8 cellular contexts compared by ENCODE assay signal in the genomic region with DNA sequence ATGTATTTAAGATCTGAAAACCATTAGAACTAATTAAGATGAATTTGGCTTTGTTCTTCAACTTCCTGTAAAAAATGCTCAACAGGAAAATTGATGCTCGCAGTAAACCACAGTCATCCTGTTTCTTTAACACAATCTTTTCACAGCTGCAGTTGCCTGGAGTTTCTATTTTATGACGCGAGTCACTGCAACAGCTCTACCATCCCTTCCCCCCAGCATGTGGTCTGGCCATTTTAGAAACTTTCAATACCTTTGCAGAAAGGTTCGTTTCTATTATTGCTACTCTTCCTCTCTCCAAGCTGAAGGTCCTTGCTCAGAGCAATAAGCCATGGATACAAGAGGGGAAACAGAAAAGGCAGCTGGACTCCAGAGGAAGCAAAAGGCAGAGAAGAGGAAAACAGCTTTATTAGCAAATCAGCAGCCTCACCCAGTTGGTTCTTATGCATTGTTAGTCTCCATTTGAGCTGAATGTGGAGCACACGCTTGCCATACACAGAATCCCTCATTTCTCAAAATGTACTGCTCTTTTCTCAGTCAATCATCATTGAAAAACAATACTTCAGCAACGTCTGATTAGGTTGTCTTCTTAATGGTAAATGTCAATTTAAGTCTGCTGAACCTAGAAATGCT. TPM values are rescaled to one million over a fixed set of nuclear protein-coding genes. Genes with fewer than 3 reads are reported as not detected.
DNase-seq lines count a peak whose midpoint lies in the region; ATAC-seq and TF ChIP-seq lines count a peak whose summit lies in the region.

No MANE protein-coding gene starts in this region.

- in situ Hi-C loops in astrocyte of the cerebellum (cut with HindIII; ENCODE audit: low sequenced_read_pairs), result no loop called here

- intact Hi-C loops in left colon (cut with DNase I, micrococcal nuclease), result no loop called here

- peak; percentile 46 for DNase-seq in AG09309 (ENCODE audit: low read depth)
- DNase-seq in SKM-1 (lab: John Stamatoyannopoulos, UW; ENCODE audit: unreplicated experiment), result peak; percentile 84
- DNase-seq in astrocyte of the cerebellum (ENCODE audit: low read depth), result peak; percentile 73
- DNase-seq in left colon, result peak; percentile 46 to 47
- DNase-seq in stimulated activated CD8-positive, alpha-beta memory T cell treated with anti-CD3 and anti-CD28 coated beads, Interleukin-15, amount 100 ng/mL, for 1 hour (ENCODE audit: low read depth), result peak; percentile 35
- DNase-seq in cerebellar cortex (ENCODE audit: low spot score), result no peak

- ATAC-seq in GM19324 (IDR thresholded peaks at IDR 0.05; ENCODE audit: low FRiP score, unreplicated experiment) (peak; percentile 66), HG03378 (IDR thresholded peaks at IDR 0.05; ENCODE audit: unreplicated experiment) (peak; percentile 73), left colon (peak; percentile 59)

- H3K4me3 ChIP-seq in AG09309 (ENCODE audit: control insufficient read depth, low read depth, low read length) (no peak overlapping the region), astrocyte of the cerebellum (ENCODE audit: low read depth, low read length) (no peak overlapping the region)

- TF ChIP-seq CTCF in AG09309 (IDR thresholded peaks at IDR 0.05; ENCODE audit: control insufficient read depth, insufficient read depth, low read depth, low read length, missing control alignments) (no peak), astrocyte of the cerebellum (IDR thresholded peaks at IDR 0.05; ENCODE audit: low read depth, low read length, missing control alignments) (no peak)

RNA-seq across cellular contexts. Expression of gene WIPF1, which starts 3.9 kb away (rescaled TPM):
- 10 to 100 TPM in 1 of 2 donors, 1 to 10 TPM in 1; 8.8 to 17.4 TPM for total RNA-seq in left colon
